Comparison of ENCODE assay signal across 1 cellular context in the genomic region with DNA sequence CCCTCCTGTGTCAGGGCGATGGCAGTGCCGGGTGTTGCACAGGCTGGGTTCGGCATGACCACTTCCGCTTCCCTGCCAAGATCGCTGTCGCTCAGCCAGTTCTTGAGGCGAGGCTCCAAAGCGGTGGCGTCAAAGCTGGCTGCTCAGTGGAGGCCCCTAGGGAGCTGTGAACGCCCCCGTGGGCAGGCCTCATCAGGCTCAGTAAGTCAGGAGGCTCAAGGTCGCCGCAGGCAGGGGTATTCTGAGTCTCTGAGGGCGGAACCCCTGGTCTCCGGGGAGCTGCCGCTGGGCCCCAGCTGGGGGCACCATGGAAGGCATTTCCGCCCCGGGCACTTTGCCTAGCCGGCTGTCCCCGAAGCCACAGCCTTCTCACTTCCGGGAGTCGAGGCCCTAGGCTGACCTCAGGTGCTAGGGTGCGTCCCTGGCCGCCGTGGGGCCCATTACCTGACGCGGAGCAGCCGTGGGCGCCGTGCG.
TF ChIP-seq lines count a peak whose summit lies in the region.

No MANE protein-coding gene starts in this region.

TF ChIP-seq in K562, 482 proteins besides CTCF, POLR2A, EP300 and RAD21 (continued from another document and continues in another):
- TF ChIP-seq, protein P1, sequence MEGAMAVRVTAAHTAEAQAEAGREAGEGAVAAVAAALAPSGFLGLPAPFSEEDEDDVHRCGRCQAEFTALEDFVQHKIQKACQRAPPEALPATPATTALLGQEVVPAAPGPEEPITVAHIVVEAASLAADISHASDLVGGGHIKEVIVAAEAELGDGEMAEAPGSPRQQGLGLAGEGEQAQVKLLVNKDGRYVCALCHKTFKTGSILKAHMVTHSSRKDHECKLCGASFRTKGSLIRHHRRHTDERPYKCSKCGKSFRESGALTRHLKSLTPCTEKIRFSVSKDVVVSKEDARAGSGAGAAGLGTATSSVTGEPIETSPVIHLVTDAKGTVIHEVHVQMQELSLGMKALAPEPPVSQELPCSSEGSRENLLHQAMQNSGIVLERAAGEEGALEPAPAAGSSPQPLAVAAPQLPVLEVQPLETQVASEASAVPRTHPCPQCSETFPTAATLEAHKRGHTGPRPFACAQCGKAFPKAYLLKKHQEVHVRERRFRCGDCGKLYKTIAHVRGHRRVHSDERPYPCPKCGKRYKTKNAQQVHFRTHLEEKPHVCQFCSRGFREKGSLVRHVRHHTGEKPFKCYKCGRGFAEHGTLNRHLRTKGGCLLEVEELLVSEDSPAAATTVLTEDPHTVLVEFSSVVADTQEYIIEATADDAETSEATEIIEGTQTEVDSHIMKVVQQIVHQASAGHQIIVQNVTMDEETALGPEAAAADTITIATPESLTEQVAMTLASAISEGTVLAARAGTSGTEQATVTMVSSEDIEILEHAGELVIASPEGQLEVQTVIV (CRISPR knock-in tag; IDR thresholded peaks at IDR 0.05; ENCODE audit: borderline replicate concordance): no peak
- TF ChIP-seq GABPB1 (CRISPR knock-in tag; IDR thresholded peaks at IDR 0.05) (peak; percentile 74; the same call in 1 of the 2 replicates), RUNX1 (IDR thresholded peaks at IDR 0.05; ENCODE audit: low read depth) (no peak), TARDBP (IDR thresholded peaks at IDR 0.05) (no peak), HNRNPK (IDR thresholded peaks at IDR 0.05; ENCODE audit: low read depth, low read length, poor library complexity, severe bottlenecking) (no peak), ZEB2 (IDR thresholded peaks at IDR 0.05) (no peak), ZNF121 (CRISPR knock-in tag; conservative IDR thresholded peaks at IDR 0.05) (no peak), PYGO2 (tag; IDR thresholded peaks at IDR 0.05) (no peak), SAFB2 (IDR thresholded peaks at IDR 0.05; ENCODE audit: borderline replicate concordance, low read depth, low read length, severe bottlenecking) (no peak), POLR2G (IDR thresholded peaks at IDR 0.05; ENCODE audit: low read depth, low read length) (peak; percentile 40; the same call in 1 of the 2 replicates), FOXK2 (conservative IDR thresholded peaks at IDR 0.05 in 1 of 2, IDR thresholded peaks at IDR 0.05 in 1 of 2; ENCODE audit: low read depth in 2 of 2) (no peak), ZNF184 (CRISPR knock-in tag; IDR thresholded peaks at IDR 0.05) (no peak), SMAD2 (IDR thresholded peaks at IDR 0.05; ENCODE audit: low read depth, low read length) (no peak), MCM3 (IDR thresholded peaks at IDR 0.05) (no peak), ZNF695 (CRISPR knock-in tag; IDR thresholded peaks at IDR 0.05) (no peak), HDAC1 (IDR thresholded peaks at IDR 0.05) (no peak), ATF7 (IDR thresholded peaks at IDR 0.05) (no peak), ETS2 (tag; IDR thresholded peaks at IDR 0.05; ENCODE audit: borderline replicate concordance, poor library complexity, severe bottlenecking) (no peak), TSC22D4 (tag; IDR thresholded peaks at IDR 0.05) (no peak), SRSF9 (IDR thresholded peaks at IDR 0.05; ENCODE audit: borderline replicate concordance, low read depth, low read length) (no peak), ELF4 (CRISPR knock-in tag; IDR thresholded peaks at IDR 0.05) (no peak), ZNF134 (CRISPR knock-in tag; conservative IDR thresholded peaks at IDR 0.05) (no peak), RBM17 (IDR thresholded peaks at IDR 0.05; ENCODE audit: borderline replicate concordance, low read depth, low read length) (no peak)
- TF ChIP-seq, protein P2, sequence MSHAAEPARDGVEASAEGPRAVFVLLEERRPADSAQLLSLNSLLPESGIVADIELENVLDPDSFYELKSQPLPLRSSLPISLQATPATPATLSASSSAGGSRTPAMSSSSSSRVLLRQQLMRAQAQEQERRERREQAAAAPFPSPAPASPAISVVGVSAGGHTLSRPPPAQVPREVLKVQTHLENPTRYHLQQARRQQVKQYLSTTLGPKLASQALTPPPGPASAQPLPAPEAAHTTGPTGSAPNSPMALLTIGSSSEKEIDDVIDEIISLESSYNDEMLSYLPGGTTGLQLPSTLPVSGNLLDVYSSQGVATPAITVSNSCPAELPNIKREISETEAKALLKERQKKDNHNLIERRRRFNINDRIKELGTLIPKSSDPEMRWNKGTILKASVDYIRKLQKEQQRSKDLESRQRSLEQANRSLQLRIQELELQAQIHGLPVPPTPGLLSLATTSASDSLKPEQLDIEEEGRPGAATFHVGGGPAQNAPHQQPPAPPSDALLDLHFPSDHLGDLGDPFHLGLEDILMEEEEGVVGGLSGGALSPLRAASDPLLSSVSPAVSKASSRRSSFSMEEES (CRISPR knock-in tag; IDR thresholded peaks at IDR 0.05): no peak
- TF ChIP-seq, protein P3, sequence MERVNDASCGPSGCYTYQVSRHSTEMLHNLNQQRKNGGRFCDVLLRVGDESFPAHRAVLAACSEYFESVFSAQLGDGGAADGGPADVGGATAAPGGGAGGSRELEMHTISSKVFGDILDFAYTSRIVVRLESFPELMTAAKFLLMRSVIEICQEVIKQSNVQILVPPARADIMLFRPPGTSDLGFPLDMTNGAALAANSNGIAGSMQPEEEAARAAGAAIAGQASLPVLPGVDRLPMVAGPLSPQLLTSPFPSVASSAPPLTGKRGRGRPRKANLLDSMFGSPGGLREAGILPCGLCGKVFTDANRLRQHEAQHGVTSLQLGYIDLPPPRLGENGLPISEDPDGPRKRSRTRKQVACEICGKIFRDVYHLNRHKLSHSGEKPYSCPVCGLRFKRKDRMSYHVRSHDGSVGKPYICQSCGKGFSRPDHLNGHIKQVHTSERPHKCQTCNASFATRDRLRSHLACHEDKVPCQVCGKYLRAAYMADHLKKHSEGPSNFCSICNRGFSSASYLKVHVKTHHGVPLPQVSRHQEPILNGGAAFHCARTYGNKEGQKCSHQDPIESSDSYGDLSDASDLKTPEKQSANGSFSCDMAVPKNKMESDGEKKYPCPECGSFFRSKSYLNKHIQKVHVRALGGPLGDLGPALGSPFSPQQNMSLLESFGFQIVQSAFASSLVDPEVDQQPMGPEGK (CRISPR knock-in tag; IDR thresholded peaks at IDR 0.05; ENCODE audit: borderline replicate concordance): no peak
- TF ChIP-seq, protein P4, sequence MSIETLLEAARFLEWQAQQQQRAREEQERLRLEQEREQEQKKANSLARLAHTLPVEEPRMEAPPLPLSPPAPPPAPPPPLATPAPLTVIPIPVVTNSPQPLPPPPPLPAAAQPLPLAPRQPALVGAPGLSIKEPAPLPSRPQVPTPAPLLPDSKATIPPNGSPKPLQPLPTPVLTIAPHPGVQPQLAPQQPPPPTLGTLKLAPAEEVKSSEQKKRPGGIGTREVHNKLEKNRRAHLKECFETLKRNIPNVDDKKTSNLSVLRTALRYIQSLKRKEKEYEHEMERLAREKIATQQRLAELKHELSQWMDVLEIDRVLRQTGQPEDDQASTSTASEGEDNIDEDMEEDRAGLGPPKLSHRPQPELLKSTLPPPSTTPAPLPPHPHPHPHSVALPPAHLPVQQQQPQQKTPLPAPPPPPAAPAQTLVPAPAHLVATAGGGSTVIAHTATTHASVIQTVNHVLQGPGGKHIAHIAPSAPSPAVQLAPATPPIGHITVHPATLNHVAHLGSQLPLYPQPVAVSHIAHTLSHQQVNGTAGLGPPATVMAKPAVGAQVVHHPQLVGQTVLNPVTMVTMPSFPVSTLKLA (conservative IDR thresholded peaks at IDR 0.05): no peak
- TF ChIP-seq, protein P5, sequence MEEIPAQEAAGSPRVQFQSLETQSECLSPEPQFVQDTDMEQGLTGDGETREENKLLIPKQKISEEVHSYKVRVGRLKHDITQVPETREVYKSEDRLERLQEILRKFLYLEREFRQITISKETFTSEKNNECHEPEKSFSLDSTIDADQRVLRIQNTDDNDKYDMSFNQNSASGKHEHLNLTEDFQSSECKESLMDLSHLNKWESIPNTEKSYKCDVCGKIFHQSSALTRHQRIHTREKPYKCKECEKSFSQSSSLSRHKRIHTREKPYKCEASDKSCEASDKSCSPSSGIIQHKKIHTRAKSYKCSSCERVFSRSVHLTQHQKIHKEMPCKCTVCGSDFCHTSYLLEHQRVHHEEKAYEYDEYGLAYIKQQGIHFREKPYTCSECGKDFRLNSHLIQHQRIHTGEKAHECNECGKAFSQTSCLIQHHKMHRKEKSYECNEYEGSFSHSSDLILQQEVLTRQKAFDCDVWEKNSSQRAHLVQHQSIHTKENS (CRISPR knock-in tag; IDR thresholded peaks at IDR 0.05): no peak
- TF ChIP-seq, protein P6, sequence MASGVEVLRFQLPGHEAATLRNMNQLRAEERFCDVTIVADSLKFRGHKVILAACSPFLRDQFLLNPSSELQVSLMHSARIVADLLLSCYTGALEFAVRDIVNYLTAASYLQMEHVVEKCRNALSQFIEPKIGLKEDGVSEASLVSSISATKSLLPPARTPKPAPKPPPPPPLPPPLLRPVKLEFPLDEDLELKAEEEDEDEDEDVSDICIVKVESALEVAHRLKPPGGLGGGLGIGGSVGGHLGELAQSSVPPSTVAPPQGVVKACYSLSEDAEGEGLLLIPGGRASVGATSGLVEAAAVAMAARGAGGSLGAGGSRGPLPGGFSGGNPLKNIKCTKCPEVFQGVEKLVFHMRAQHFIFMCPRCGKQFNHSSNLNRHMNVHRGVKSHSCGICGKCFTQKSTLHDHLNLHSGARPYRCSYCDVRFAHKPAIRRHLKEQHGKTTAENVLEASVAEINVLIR (CRISPR knock-in tag; IDR thresholded peaks at IDR 0.05): no peak
- TF ChIP-seq, protein P7, sequence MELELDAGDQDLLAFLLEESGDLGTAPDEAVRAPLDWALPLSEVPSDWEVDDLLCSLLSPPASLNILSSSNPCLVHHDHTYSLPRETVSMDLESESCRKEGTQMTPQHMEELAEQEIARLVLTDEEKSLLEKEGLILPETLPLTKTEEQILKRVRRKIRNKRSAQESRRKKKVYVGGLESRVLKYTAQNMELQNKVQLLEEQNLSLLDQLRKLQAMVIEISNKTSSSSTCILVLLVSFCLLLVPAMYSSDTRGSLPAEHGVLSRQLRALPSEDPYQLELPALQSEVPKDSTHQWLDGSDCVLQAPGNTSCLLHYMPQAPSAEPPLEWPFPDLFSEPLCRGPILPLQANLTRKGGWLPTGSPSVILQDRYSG (tag; conservative IDR thresholded peaks at IDR 0.05; ENCODE audit: low read depth): no peak
- TF ChIP-seq, protein P8, sequence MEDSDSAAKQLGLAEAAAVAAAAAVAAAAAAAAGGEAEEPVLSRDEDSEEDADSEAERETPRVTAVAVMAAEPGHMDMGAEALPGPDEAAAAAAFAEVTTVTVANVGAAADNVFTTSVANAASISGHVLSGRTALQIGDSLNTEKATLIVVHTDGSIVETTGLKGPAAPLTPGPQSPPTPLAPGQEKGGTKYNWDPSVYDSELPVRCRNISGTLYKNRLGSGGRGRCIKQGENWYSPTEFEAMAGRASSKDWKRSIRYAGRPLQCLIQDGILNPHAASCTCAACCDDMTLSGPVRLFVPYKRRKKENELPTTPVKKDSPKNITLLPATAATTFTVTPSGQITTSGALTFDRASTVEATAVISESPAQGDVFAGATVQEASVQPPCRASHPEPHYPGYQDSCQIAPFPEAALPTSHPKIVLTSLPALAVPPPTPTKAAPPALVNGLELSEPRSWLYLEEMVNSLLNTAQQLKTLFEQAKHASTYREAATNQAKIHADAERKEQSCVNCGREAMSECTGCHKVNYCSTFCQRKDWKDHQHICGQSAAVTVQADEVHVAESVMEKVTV (CRISPR knock-in tag; IDR thresholded peaks at IDR 0.05): no peak
- TF ChIP-seq, protein P9, sequence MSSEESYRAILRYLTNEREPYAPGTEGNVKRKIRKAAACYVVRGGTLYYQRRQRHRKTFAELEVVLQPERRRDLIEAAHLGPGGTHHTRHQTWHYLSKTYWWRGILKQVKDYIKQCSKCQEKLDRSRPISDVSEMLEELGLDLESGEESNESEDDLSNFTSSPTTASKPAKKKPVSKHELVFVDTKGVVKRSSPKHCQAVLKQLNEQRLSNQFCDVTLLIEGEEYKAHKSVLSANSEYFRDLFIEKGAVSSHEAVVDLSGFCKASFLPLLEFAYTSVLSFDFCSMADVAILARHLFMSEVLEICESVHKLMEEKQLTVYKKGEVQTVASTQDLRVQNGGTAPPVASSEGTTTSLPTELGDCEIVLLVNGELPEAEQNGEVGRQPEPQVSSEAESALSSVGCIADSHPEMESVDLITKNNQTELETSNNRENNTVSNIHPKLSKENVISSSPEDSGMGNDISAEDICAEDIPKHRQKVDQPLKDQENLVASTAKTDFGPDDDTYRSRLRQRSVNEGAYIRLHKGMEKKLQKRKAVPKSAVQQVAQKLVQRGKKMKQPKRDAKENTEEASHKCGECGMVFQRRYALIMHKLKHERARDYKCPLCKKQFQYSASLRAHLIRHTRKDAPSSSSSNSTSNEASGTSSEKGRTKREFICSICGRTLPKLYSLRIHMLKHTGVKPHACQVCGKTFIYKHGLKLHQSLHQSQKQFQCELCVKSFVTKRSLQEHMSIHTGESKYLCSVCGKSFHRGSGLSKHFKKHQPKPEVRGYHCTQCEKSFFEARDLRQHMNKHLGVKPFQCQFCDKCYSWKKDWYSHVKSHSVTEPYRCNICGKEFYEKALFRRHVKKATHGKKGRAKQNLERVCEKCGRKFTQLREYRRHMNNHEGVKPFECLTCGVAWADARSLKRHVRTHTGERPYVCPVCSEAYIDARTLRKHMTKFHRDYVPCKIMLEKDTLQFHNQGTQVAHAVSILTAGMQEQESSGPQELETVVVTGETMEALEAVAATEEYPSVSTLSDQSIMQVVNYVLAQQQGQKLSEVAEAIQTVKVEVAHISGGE (CRISPR knock-in tag; IDR thresholded peaks at IDR 0.05): peak in 2 of 3 experiments; percentile 71 to 91; a peak in 4 of 6 replicates
- TF ChIP-seq, protein P10, sequence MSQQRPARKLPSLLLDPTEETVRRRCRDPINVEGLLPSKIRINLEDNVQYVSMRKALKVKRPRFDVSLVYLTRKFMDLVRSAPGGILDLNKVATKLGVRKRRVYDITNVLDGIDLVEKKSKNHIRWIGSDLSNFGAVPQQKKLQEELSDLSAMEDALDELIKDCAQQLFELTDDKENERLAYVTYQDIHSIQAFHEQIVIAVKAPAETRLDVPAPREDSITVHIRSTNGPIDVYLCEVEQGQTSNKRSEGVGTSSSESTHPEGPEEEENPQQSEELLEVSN (IDR thresholded peaks at IDR 0.05; ENCODE audit: borderline replicate concordance in 1 of 2, extremely low read depth in 1 of 2, insufficient read depth in 1 of 2, insufficient read length in 1 of 2, low read depth in 1 of 2, low read length in 1 of 2, poor library complexity in 1 of 2, severe bottlenecking in 1 of 2): peak in 1 of 2 experiments; percentile 14
